In genomic region chr9:129697111-129697955, GRCh38 we compare ENCODE assay signal across 8 cellular contexts. TPM values are rescaled to one million over a fixed set of nuclear protein-coding genes. Genes with fewer than 3 reads are reported as not detected.
DNase-seq lines count a peak whose midpoint lies in the region; FAIRE-seq and TF ChIP-seq lines count a peak whose summit lies in the region.

No MANE protein-coding gene starts in this region.

- H3K36me3 ChIP-seq in ACC112 (ENCODE audit: insufficient read depth, low read length) = no peaks in the 10 kb centered on the region; the same call in 1 of the 2 replicates
- peaks cover 5% of the 10 kb centered on the region for H3K36me3 ChIP-seq in MG63
- no peaks in the 10 kb centered on the region for H3K36me3 ChIP-seq in left ventricle myocardium inferior

- FAIRE-seq in GM19239 (lab: Jason Lieb, UNC) = no peak

- H3K27me3 ChIP-seq in ACC112 (ENCODE audit: insufficient read depth, low read length) (no peaks in the 10 kb centered on the region), MG63 (no peaks in the 10 kb centered on the region), left ventricle myocardium inferior (ENCODE audit: low read depth) (peaks cover 67% of the 10 kb centered on the region)

- TF ChIP-seq CTCF in left ventricle myocardium inferior (IDR thresholded peaks at IDR 0.05; ENCODE audit: borderline replicate concordance) = no peak

- H3K9me3 ChIP-seq in MG63 = no peaks in the 10 kb centered on the region
- H3K9me3 ChIP-seq in left ventricle myocardium inferior (replicated peaks) = no peaks in the 10 kb centered on the region

- CTCF ChIA-PET in activated naive CD4-positive, alpha-beta T cell treated with anti-CD3 and anti-CD28 coated beads, Interleukin-2, amount 10 ng/mL, durations not matched to agents 7 days and 5 days (lab: Charles Lee) = interaction anchor here (1.2 to 1.4 kb wide), 2 partner anchors 29 to 41 kb away, joined by 3 to 7 read pairs; no protein-coding TSS in a partner anchor

- intact Hi-C loops in left ventricle myocardium inferior (cut with micrococcal nuclease) = no loop called here

- peak overlapping the region; percentile 4 for H2AFZ ChIP-seq in ACC112 (ENCODE audit: low read length, unreplicated experiment)

- H3K27me3 Mint-ChIP-seq in activated naive CD4-positive, alpha-beta T cell treated with anti-CD3 and anti-CD28 coated beads, Interleukin-2, amount 10 ng/mL, durations not matched to agents 7 days and 5 days = peaks cover 89% of the 10 kb centered on the region

- peaks cover 1% of the 10 kb centered on the region for H3K36me3 Mint-ChIP-seq in activated naive CD4-positive, alpha-beta T cell treated with anti-CD3 and anti-CD28 coated beads, Interleukin-2, amount 10 ng/mL, durations not matched to agents 7 days and 5 days

- H3K27ac ChIP-seq in ACC112 (ENCODE audit: low read depth, low read length) (peak overlapping the region; percentile 98), left ventricle myocardium inferior (replicated peaks) (peak overlapping the region; percentile 65), skin epidermis (peak overlapping the region in 20 of 21 experiments; percentile 39 to 98 (median 84))

- no peaks in the 10 kb centered on the region for H3K9me3 Mint-ChIP-seq in activated naive CD4-positive, alpha-beta T cell treated with anti-CD3 and anti-CD28 coated beads, Interleukin-2, amount 10 ng/mL, durations not matched to agents 7 days and 5 days

- H3K4me1 ChIP-seq in ACC112 (ENCODE audit: control insufficient read depth, insufficient read depth, low read length, unreplicated experiment) (peaks cover 33% of the 10 kb centered on the region), left ventricle myocardium inferior (peaks cover 18% of the 10 kb centered on the region)

- DNase-seq in MG63 (peak; percentile 96), left ventricle myocardium inferior (peak; percentile 41), NCI-H446 treated with DMSO at 0.1 percent for 48 hours (lab: John Stamatoyannopoulos, UW) (no peak), GM19239 (ENCODE audit: insufficient read length, low spot score) (no peak), GDM1 (lab: John Stamatoyannopoulos, UW) (no peak)
- DNase-seq in activated naive CD4-positive, alpha-beta T cell treated with anti-CD3 and anti-CD28 coated beads, Interleukin-2, amount 10 ng/mL, durations not matched to agents 7 days and 5 days = no peak

- peaks cover 22% of the 10 kb centered on the region for H3K79me2 ChIP-seq in ACC112 (ENCODE audit: control insufficient read depth, insufficient read depth, low read length, unreplicated experiment)

- H3K4me3 ChIP-seq in ACC112 (ENCODE audit: low read depth, low read length) (peak overlapping the region; percentile 80), MG63 (peak overlapping the region; percentile 32), left ventricle myocardium inferior (peak overlapping the region; percentile 62), skin epidermis (peak overlapping the region in 5 of 7 experiments; percentile 15 to 42 (median 27))

- peak overlapping the region; percentile 35 for H3K4me3 Mint-ChIP-seq in activated naive CD4-positive, alpha-beta T cell treated with anti-CD3 and anti-CD28 coated beads, Interleukin-2, amount 10 ng/mL, durations not matched to agents 7 days and 5 days

- H3K4me1 Mint-ChIP-seq in activated naive CD4-positive, alpha-beta T cell treated with anti-CD3 and anti-CD28 coated beads, Interleukin-2, amount 10 ng/mL, durations not matched to agents 7 days and 5 days = peaks cover 3% of the 10 kb centered on the region

- H3K27ac Mint-ChIP-seq in activated naive CD4-positive, alpha-beta T cell treated with anti-CD3 and anti-CD28 coated beads, Interleukin-2, amount 10 ng/mL, durations not matched to agents 7 days and 5 days = no peak overlapping the region

RNA-seq across cellular contexts. Expression of gene PRRX2, which starts 31.9 kb away (rescaled TPM):
- 20.1 and 38.4 TPM in 2 replicates for total RNA-seq in MG63 (2014; rRNA removed; shearing (Covaris generic); ENCODE audit: low replicate concordance)
- 0.85 TPM for total RNA-seq in left ventricle myocardium inferior

RNA-seq across cellular contexts. Expression of gene ASB6, which starts 55.4 kb away (rescaled TPM):
- 11.1 and 24.4 TPM in 2 replicates for total RNA-seq in MG63 (2014; rRNA removed; shearing (Covaris generic); ENCODE audit: low replicate concordance)
- 9.0 TPM for total RNA-seq in left ventricle myocardium inferior

RNA-seq across cellular contexts. Expression of gene PTGES, which starts 55.5 kb away (rescaled TPM):
- 0.23 TPM in 1 of 2 replicates, not detected in the other for total RNA-seq in MG63 (2014; rRNA removed; shearing (Covaris generic); ENCODE audit: low replicate concordance)
- 1.9 TPM for total RNA-seq in left ventricle myocardium inferior

Comparison
In these comparisons a context has a peak if more than half of its experiments do, and no peak if none do; other contexts are left out.
1. H3K4me3 ChIP-seq: peak in every context shown above with its lines; median percentile 80 in ACC112; 62 in left ventricle myocardium inferior; 32 in MG63; 27 in skin epidermis.
2. DNase-seq: peak in MG63 (single experiment) and left ventricle myocardium inferior (single experiment); none in activated naive CD4-positive, alpha-beta T cell treated with anti-CD3 and anti-CD28 coated beads, Interleukin-2, amount 10 ng/mL, durations not matched to agents 7 days and 5 days (single experiment), NCI-H446 treated with DMSO at 0.1 percent for 48 hours (single experiment), GM19239 (single experiment) and GDM1 (single experiment).
3. RNA of gene PRRX2, which starts 31.9 kb away (total RNA-seq): 20.1 to 38.4 TPM in MG63; 0.85 TPM in left ventricle myocardium inferior (single experiment); every median in the first group is over 10 times any median in the second.
4. Peak in every context shown above with its lines, with median percentiles within 50 percentile points of each other: H3K27ac ChIP-seq.